26 cellular contexts compared by ENCODE assay signal in the genomic region with DNA sequence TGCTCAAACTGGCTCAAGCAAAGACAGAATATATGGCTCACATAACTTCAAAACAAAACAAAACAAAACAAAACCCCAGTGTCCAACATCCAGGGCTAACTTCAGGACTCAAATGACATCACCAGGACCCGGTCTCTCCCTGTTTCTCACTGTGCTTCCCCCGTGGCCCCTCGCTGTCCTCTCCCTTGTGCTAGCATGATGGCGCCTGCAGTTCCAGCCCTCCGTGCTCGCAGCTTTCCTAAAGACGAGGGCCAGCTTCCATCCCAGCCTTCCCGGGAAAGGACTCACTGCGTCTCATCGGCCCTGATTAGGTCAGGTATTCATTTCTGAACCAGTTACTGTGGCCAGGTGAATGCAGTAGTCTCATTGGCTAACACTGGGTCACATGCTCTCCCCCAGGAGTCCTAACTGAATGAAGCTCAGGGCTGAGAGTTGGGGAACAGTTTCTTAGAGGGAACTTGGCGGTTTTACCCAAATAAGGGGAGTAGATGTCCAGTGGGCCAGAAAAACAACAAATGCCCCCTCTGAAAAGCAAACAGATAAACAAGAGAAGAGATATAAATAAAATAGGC.
"Had no signal": no experiment of that assay in that cellular context is flagged by ENCODE, and none has a peak within 500 bp of the region (broad histone marks: within the 10 kb centered on the region; RNA-seq: fewer than 3 reads in every experiment).

No MANE protein-coding gene starts in this region.

- H3K36me3 Mint-ChIP-seq: activated naive CD4-positive, alpha-beta T cell treated with anti-CD3 and anti-CD28 coated beads, Interleukin-2, amount 10 ng/mL, durations not matched to agents 7 days and 5 days; activated naive CD8-positive, alpha-beta T cell treated with anti-CD3 and anti-CD28 coated beads, Interleukin-2, amount 10 ng/mL, durations not matched to agents 7 days and 5 days had no signal

- H3K9me3 ChIP-seq: adrenal gland, body of pancreas, Peyer's patch, SJCRH30, SK-N-SH had no signal

- H3K4me2 ChIP-seq: SK-N-SH had no signal

- H3K4me3 Mint-ChIP-seq: activated CD8-positive, alpha-beta T cell treated with anti-CD3 and anti-CD28 coated beads for 36 hours; activated naive CD4-positive, alpha-beta T cell treated with anti-CD3 and anti-CD28 coated beads, Interleukin-2, amount 10 ng/mL, durations not matched to agents 7 days and 5 days; activated naive CD8-positive, alpha-beta T cell treated with anti-CD3 and anti-CD28 coated beads, Interleukin-2, amount 10 ng/mL, durations not matched to agents 7 days and 5 days; activated T-cell treated with anti-CD3 and anti-CD28 coated beads, Interleukin-2, amount 50 U/mL, for 72 hours had no signal

- H3K27ac ChIP-seq: adrenal gland, body of pancreas, Peyer's patch, RWPE1, SJCRH30, WERI-Rb-1 had no signal

- ATAC-seq: activated CD4-positive, CD25-positive, alpha-beta regulatory T cell treated with anti-CD3 and anti-CD28 coated beads, Interleukin-2, amount 50 U/mL, for 24 hours; activated CD8-positive, alpha-beta T cell treated with anti-CD3 and anti-CD28 coated beads for 36 hours; activated T-cell treated with anti-CD3 and anti-CD28 coated beads, Interleukin-2, amount 50 U/mL, for 72 hours; body of pancreas had no signal

- H3K9me3 Mint-ChIP-seq: activated CD8-positive, alpha-beta T cell treated with anti-CD3 and anti-CD28 coated beads for 36 hours; activated T-helper 2 cell treated with anti-CD3 and anti-CD28 coated beads, Interferon-gamma antibody, Interleukin-2, Interleukin-4, amounts not matched to agents 10 μg/mL and 5 μg/mL and 100 μg/mL, durations not matched to agents 14 hours and 24 hours and 36 hours had no signal

- H3K27me3 Mint-ChIP-seq: activated CD8-positive, alpha-beta T cell treated with anti-CD3 and anti-CD28 coated beads for 36 hours; activated naive CD4-positive, alpha-beta T cell treated with anti-CD3 and anti-CD28 coated beads, Interleukin-2, amount 10 ng/mL, durations not matched to agents 7 days and 5 days; activated naive CD8-positive, alpha-beta T cell treated with anti-CD3 and anti-CD28 coated beads, Interleukin-2, amount 10 ng/mL, durations not matched to agents 7 days and 5 days had no signal

- DNase-seq: activated CD4-positive, alpha-beta T cell treated with anti-CD3 and anti-CD28 coated beads for 4 hours; activated CD8-positive, alpha-beta memory T cell treated with anti-CD3 and anti-CD28 coated beads, Interleukin-2, amount 50 U/mL, for 4 hours; activated CD8-positive, alpha-beta T cell treated with anti-CD3 and anti-CD28 coated beads for 36 hours; activated gamma-delta T cell treated with Interleukin-2 at 50 U/mL for 16 hours; activated naive CD4-positive, alpha-beta T cell treated with anti-CD3 and anti-CD28 coated beads, Interleukin-2, amount 10 ng/mL, durations not matched to agents 7 days and 5 days; activated naive CD8-positive, alpha-beta T cell treated with anti-CD3 and anti-CD28 coated beads, Interleukin-2, amount 10 ng/mL, durations not matched to agents 7 days and 5 days; activated T-cell treated with anti-CD3 and anti-CD28 coated beads, Interleukin-2, amount 50 U/mL, for 72 hours; aorta; body of pancreas; Karpas-422; NCI-H1105 treated with DMSO at 0.1 percent for 48 hours; NCI-H1436 treated with DMSO at 0.1 percent for 48 hours; NCI-H187; NCI-H2081; NCI-H524; Peyer's patch; Right ventricle myocardium superior; SJCRH30; SK-N-SH; T-helper 1 cell; WERI-Rb-1 had no signal

- H3K9ac ChIP-seq: SK-N-SH had no signal

- H3K27me3 ChIP-seq: adrenal gland, body of pancreas, Peyer's patch, SJCRH30 had no signal

- H3K4me3 ChIP-seq: adrenal gland, body of pancreas, Peyer's patch, SJCRH30 had no signal

- FAIRE-seq: bronchial epithelial cell had no signal

- H3K4me1 ChIP-seq: adrenal gland, body of pancreas, Peyer's patch, SJCRH30 had no signal

- H3K27ac Mint-ChIP-seq: activated CD8-positive, alpha-beta T cell treated with anti-CD3 and anti-CD28 coated beads for 36 hours; activated naive CD4-positive, alpha-beta T cell treated with anti-CD3 and anti-CD28 coated beads, Interleukin-2, amount 10 ng/mL, durations not matched to agents 7 days and 5 days; activated naive CD8-positive, alpha-beta T cell treated with anti-CD3 and anti-CD28 coated beads, Interleukin-2, amount 10 ng/mL, durations not matched to agents 7 days and 5 days; activated T-cell treated with anti-CD3 and anti-CD28 coated beads, Interleukin-2, amount 50 U/mL, for 72 hours; activated T-helper 2 cell treated with anti-CD3 and anti-CD28 coated beads, Interferon-gamma antibody, Interleukin-2, Interleukin-4, amounts not matched to agents 10 μg/mL and 5 μg/mL and 100 μg/mL, durations not matched to agents 14 hours and 24 hours and 36 hours had no signal

- H3K4me1 Mint-ChIP-seq: activated naive CD4-positive, alpha-beta T cell treated with anti-CD3 and anti-CD28 coated beads, Interleukin-2, amount 10 ng/mL, durations not matched to agents 7 days and 5 days; activated naive CD8-positive, alpha-beta T cell treated with anti-CD3 and anti-CD28 coated beads, Interleukin-2, amount 10 ng/mL, durations not matched to agents 7 days and 5 days had no signal

- H3K36me3 ChIP-seq: adrenal gland, Peyer's patch, SJCRH30, WERI-Rb-1 had no signal
